Comparison of ENCODE assay signal across 9 cellular contexts in the genomic region with DNA sequence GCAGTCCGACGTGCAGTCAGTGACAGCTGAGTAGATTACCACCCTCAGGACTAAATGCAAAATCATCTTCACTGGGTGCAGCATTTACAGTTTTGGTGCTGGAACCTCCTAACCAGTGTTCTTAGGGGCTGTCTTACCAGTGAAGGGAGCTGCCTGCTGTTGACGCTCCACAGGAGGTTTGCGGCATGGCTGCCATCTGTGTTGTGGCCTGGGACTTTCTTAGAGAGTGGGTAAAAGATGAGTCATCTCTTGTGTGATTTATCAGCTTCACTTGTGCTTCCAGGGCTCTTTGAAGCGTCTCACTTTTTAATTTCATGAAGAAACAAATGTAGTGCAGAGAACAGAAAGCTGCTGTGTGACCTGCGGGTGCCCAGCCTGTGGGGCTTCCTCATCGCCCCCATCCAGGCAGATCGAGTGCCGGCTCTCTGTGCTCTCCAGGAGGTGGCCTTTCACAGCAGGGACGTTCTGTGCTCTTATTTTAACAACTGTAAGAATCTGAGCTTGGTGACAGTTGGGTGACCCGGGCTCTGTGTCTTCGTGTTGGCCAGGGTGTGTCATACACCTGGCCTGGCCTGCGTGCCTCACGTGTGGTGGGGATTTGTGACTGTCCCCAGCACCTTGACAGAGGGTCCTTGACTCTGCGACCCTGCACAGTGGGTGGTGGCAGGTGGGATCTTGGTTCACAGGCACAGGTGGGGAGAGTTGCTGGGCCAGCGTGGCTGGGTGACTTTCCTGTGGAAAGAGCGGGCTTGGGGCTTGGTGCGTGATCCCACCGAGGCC. TPM values are rescaled to one million over a fixed set of nuclear protein-coding genes. Genes with fewer than 3 reads are reported as not detected.
DNase-seq lines count a peak whose midpoint lies in the region; ATAC-seq, FAIRE-seq and TF ChIP-seq lines count a peak whose summit lies in the region.
"Had no signal": no experiment of that assay in that cellular context is flagged by ENCODE, and none has a peak within 500 bp of the region (broad histone marks: within the 10 kb centered on the region; RNA-seq: fewer than 3 reads in every experiment).

No MANE protein-coding gene starts in this region.

- H3K36me3 Mint-ChIP-seq in Calu3 (ENCODE audit: insufficient read depth, unreplicated experiment): peaks cover 13% of the 10 kb centered on the region

- CTCF ChIA-PET in AG04450 (lab: Charles Lee): no interaction called here
- CTCF ChIA-PET in Calu3 (lab: Charles Lee): no interaction called here

- no peak overlapping the region for H3K4me3 ChIP-seq in AG04450 (ENCODE audit: low read depth, low read length)
- H3K4me3 ChIP-seq: upper lobe of left lung had no signal

- H3K27me3 Mint-ChIP-seq in Calu3 (ENCODE audit: unreplicated experiment): no peaks in the 10 kb centered on the region

- peaks cover 15% of the 10 kb centered on the region for H3K4me1 Mint-ChIP-seq in Calu3 (ENCODE audit: low read depth, unreplicated experiment)

- H3K27ac ChIP-seq in AG04450 (ENCODE audit: low read depth, low read length): peak overlapping the region; percentile 75

- DNase-seq in AG04450 (ENCODE audit: low read depth, low spot score) (peak; percentile 59), RCC 7860 (ENCODE audit: low spot score) (peak; percentile 84), left ventricle myocardium superior (peak; percentile 36), Calu3 (no peak)
- peak; percentile 75 for DNase-seq in activated T-helper 9 cell treated with anti-CD3 and anti-CD28 coated beads, Interleukin-2, amount 50 U/mL, for 16 hours (ENCODE audit: low read depth)
- DNase-seq in stimulated activated CD4-positive, alpha-beta T cell treated with anti-CD3 and anti-CD28 coated beads, TNF-alpha, amount 100 ng/mL, for 24 hours (ENCODE audit: low read depth in 3 of 3): peak; percentile 67 to 82 (median 71)

- no peaks in the 10 kb centered on the region for H3K9me3 Mint-ChIP-seq in Calu3 (ENCODE audit: low read depth, unreplicated experiment)

- peak; percentile 92 for FAIRE-seq in RCC 7860 (lab: Jason Lieb, UNC)

- POLR2A ChIA-PET in AG04450 (lab: Yijun Ruan, JAX): no interaction called here

- ATAC-seq in GM19023 (IDR thresholded peaks at IDR 0.05; ENCODE audit: unreplicated experiment) (peak; percentile 85), HG03135 (IDR thresholded peaks at IDR 0.05; ENCODE audit: unreplicated experiment) (peak; percentile 75), left ventricle myocardium superior (no peak)

- no peak for TF ChIP-seq CTCF in AG04450 (IDR thresholded peaks at IDR 0.05; ENCODE audit: low read depth, low read length)
- no peak for TF ChIP-seq CTCF in Calu3 (IDR thresholded peaks at IDR 0.05; ENCODE audit: unreplicated experiment)

- no peak overlapping the region for H3K27ac Mint-ChIP-seq in Calu3 (ENCODE audit: unreplicated experiment)

- intact Hi-C loops in left ventricle myocardium superior (cut with micrococcal nuclease) (no loop called here), Calu3 (cut with micrococcal nuclease; ENCODE audit: unreplicated experiment) (no loop called here)

- no peaks in the 10 kb centered on the region for H3K27me3 ChIP-seq in AG04450 (ENCODE audit: control insufficient read depth, insufficient read depth, low read length)
- H3K27me3 ChIP-seq: upper lobe of left lung had no signal

- no peak overlapping the region for H3K4me3 Mint-ChIP-seq in Calu3 (ENCODE audit: low read depth, unreplicated experiment)

- BruUV-seq in Calu3 (replicated peaks; lab: Mats Ljungman, UMichigan): no TSS peak

- no peaks in the 10 kb centered on the region; the same call in 1 of the 2 replicates for H3K9me3 ChIP-seq in AG04450 (ENCODE audit: control insufficient read depth, insufficient read depth, low read length)
- H3K9me3 ChIP-seq: upper lobe of left lung had no signal

RNA-seq across cellular contexts. Expression of a gene that starts 24.3 kb away (rescaled TPM):
- polyA plus RNA-seq in AG04450 (2011; rRNA removed): not detected in 2 replicates
- polyA minus RNA-seq in AG04450 (2011; rRNA and poly(A)+ RNA removed): not detected in 2 replicates
- total RNA-seq in left ventricle myocardium superior: 0.15 TPM
- total RNA-seq in Calu3 (2022): not detected in 2 replicates
